ENCODE assay signal across 19 cellular contexts in the genomic region with DNA sequence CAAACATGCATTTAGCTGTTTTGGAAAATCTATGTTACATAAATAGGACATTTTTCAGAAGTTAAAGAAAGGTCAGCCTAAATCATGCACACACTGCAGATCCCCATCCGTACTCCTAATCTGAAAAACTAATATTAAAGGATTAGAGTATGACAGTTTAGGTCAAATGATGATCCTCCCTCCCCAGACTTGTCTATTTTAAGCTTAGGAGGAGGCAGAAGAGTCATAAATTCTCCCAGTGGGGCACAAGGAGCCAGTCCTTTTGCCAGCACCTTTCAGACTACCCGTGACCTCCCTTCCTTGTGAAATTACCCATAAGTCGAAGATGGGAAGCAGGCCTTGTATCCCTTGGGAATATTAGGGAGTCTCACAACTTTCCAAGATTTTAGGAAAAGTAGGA.
DNase-seq lines count a peak whose midpoint lies in the region; ATAC-seq and TF ChIP-seq lines count a peak whose summit lies in the region.
"Had no signal": no experiment of that assay in that cellular context is flagged by ENCODE, and none has a peak within 500 bp of the region (broad histone marks: within the 10 kb centered on the region; RNA-seq: fewer than 3 reads in every experiment).

No MANE protein-coding gene starts in this region.

- H3K9me3 ChIP-seq in subcutaneous abdominal adipose tissue (ENCODE audit: control insufficient read depth in 5 of 5, low read length in 5 of 5) (no peaks in the 10 kb centered on the region), endodermal cell (ENCODE audit: control insufficient read depth, low read length) (no peaks in the 10 kb centered on the region)
- H3K9me3 ChIP-seq: testis had no signal

- ATAC-seq in activated T-cell treated with anti-CD3 and anti-CD28 coated beads, Interleukin-2, amount 50 U/mL, for 72 hours (replicated peaks in 1 of 2), result no peak
- ATAC-seq in T-cell (replicated peaks in 1 of 4) (no peak), GM18909 (IDR thresholded peaks at IDR 0.05; ENCODE audit: poor library complexity, unreplicated experiment) (no peak)
- ATAC-seq: GM12878 had no signal

- DNase-seq in activated T-cell treated with anti-CD3 and anti-CD28 coated beads, Interleukin-2, amount 50 U/mL, for 72 hours, result no peak
- no peak for DNase-seq in activated T-cell treated with anti-CD3 and anti-CD28 coated beads for 4 hours
- no peak for DNase-seq in T-cell
- no peak for DNase-seq in immature natural killer cell
- DNase-seq in DMS79 (lab: John Stamatoyannopoulos, UW), result no peak
- no peak for DNase-seq in endodermal cell
- DNase-seq: ACHN; activated naive CD8-positive, alpha-beta T cell treated with anti-CD3 and anti-CD28 coated beads, Interleukin-2, amount 10 ng/mL, durations not matched to agents 7 days and 5 days; central memory CD4-positive, alpha-beta T cell; COR-L47; effector CD8-positive, alpha-beta T cell; H7; NCI-H1930; NCI-H510A treated with DMSO at 0.1 percent for 48 hours; testis had no signal

- 94 to 100% methylated on average over 1 to 2 of the region's 3 CpGs for WGBS in endodermal cell (ENCODE audit: insufficient coverage in 1 of 2, insufficient read length in 1 of 2), 2 experiments

- peaks cover 19 to 36% of the 10 kb centered on the region in 2 donors for H3K36me3 Mint-ChIP-seq in activated T-cell treated with anti-CD3 and anti-CD28 coated beads, Interleukin-2, amount 50 U/mL, for 72 hours (ENCODE audit: insufficient read depth in 2 of 2)
- H3K36me3 Mint-ChIP-seq in T-cell (peaks cover 75% of the 10 kb centered on the region), immature natural killer cell (peaks cover 0 to 45% (median 20%) of the 10 kb centered on the region in 3 donors), endodermal cell (ENCODE audit: low read depth) (peaks cover 42% of the 10 kb centered on the region)

- no peaks in the 10 kb centered on the region for H3K27me3 Mint-ChIP-seq in activated T-cell treated with anti-CD3 and anti-CD28 coated beads, Interleukin-2, amount 50 U/mL, for 72 hours (ENCODE audit: low read depth)
- H3K27me3 Mint-ChIP-seq in T-cell (no peaks in the 10 kb centered on the region), immature natural killer cell (ENCODE audit: low read depth in 3 of 3) (peaks cover 0 to 1% (median 0%) of the 10 kb centered on the region in 3 donors), endodermal cell (ENCODE audit: insufficient read depth) (no peaks in the 10 kb centered on the region)
- H3K27me3 Mint-ChIP-seq: activated naive CD8-positive, alpha-beta T cell treated with anti-CD3 and anti-CD28 coated beads, Interleukin-2, amount 10 ng/mL, durations not matched to agents 7 days and 5 days had no signal

- peak overlapping the region; percentile 21 to 70 for H3K4me3 Mint-ChIP-seq in activated T-cell treated with anti-CD3 and anti-CD28 coated beads, Interleukin-2, amount 50 U/mL, for 72 hours
- peak overlapping the region in 1 of 3 donors; percentile 50 for H3K4me3 Mint-ChIP-seq in T-cell
- no peak overlapping the region for H3K4me3 Mint-ChIP-seq in immature natural killer cell
- H3K4me3 Mint-ChIP-seq in endodermal cell, result no peak overlapping the region

- H3K27ac ChIP-seq in subcutaneous abdominal adipose tissue (ENCODE audit: low read depth, low read length) (peak overlapping the region; percentile 87), endodermal cell (ENCODE audit: low read depth, low read length) (no peak overlapping the region)
- H3K27ac ChIP-seq: SK-N-MC had no signal

- TF ChIP-seq CTCF in endodermal cell (conservative IDR thresholded peaks at IDR 0.05), result no peak

- CTCF ChIA-PET in T-cell (lab: Charles Lee), result no interaction called here

- H3K9ac ChIP-seq in subcutaneous abdominal adipose tissue (ENCODE audit: low read length in 5 of 5), result peak overlapping the region in 1 of 5 donors; percentile 17
- H3K9ac ChIP-seq in endodermal cell (ENCODE audit: extremely low read depth, low read length, poor library complexity, severe bottlenecking), result no peak overlapping the region

- peak overlapping the region; percentile 54 for H3K27ac Mint-ChIP-seq in activated T-cell treated with anti-CD3 and anti-CD28 coated beads, Interleukin-2, amount 50 U/mL, for 72 hours
- H3K27ac Mint-ChIP-seq in T-cell (peak overlapping the region; percentile 80 to 82), immature natural killer cell (peak overlapping the region in 5 of 6 donors; percentile 10 to 85 (median 57)), endodermal cell (no peak overlapping the region)

- POLR2A ChIA-PET in T-cell (lab: Charles Lee), result interaction anchor here (0.5 to 0.8 kb wide), 4 partner anchors 9 to 133 kb away, joined by 3 to 5 read pairs (median 4); no protein-coding TSS in a partner anchor

- H3K4me1 Mint-ChIP-seq in activated T-cell treated with anti-CD3 and anti-CD28 coated beads, Interleukin-2, amount 50 U/mL, for 72 hours (ENCODE audit: low read depth), result peaks cover 98% of the 10 kb centered on the region
- H3K4me1 Mint-ChIP-seq in T-cell (peaks cover 97 to 99% (median 98%) of the 10 kb centered on the region in 3 donors), immature natural killer cell (peaks cover 83 to 98% of the 10 kb centered on the region in 2 donors), endodermal cell (peaks cover 27% of the 10 kb centered on the region)

- peaks cover 15 to 81% (median 73%) of the 10 kb centered on the region in 5 donors for H3K4me1 ChIP-seq in subcutaneous abdominal adipose tissue (ENCODE audit: control insufficient read depth in 5 of 5, insufficient read depth in 5 of 5, low read length in 5 of 5)
- peaks cover 4% of the 10 kb centered on the region for H3K4me1 ChIP-seq in endodermal cell (ENCODE audit: control insufficient read depth, insufficient read depth, low read length)

- peaks cover 2 to 35% (median 25%) of the 10 kb centered on the region in 5 donors for H3K36me3 ChIP-seq in subcutaneous abdominal adipose tissue (ENCODE audit: control insufficient read depth in 5 of 5, insufficient read depth in 5 of 5, low read length in 5 of 5)
- H3K36me3 ChIP-seq in endodermal cell (ENCODE audit: control insufficient read depth, insufficient read depth, low read length), result peaks cover 48% of the 10 kb centered on the region

- H3K27me3 ChIP-seq in subcutaneous abdominal adipose tissue (ENCODE audit: control insufficient read depth in 5 of 5, insufficient read depth in 4 of 5, low read length in 5 of 5), result no peaks in the 10 kb centered on the region
- H3K27me3 ChIP-seq in endodermal cell (ENCODE audit: control insufficient read depth, insufficient read depth, low read length, poor library complexity, severe bottlenecking), result no peaks in the 10 kb centered on the region
- H3K27me3 ChIP-seq: testis had no signal

- H3K4me3 ChIP-seq in subcutaneous abdominal adipose tissue (ENCODE audit: low read depth in 1 of 5, low read length in 5 of 5), result no peak overlapping the region
- no peak overlapping the region for H3K4me3 ChIP-seq in endodermal cell (ENCODE audit: low read length)
- H3K4me3 ChIP-seq: GM12878, SK-N-MC, testis had no signal

- H3K9me3 Mint-ChIP-seq in activated T-cell treated with anti-CD3 and anti-CD28 coated beads, Interleukin-2, amount 50 U/mL, for 72 hours, result no peaks in the 10 kb centered on the region
- H3K9me3 Mint-ChIP-seq in T-cell (no peaks in the 10 kb centered on the region), immature natural killer cell (no peaks in the 10 kb centered on the region), endodermal cell (no peaks in the 10 kb centered on the region)
- H3K9me3 Mint-ChIP-seq: activated naive CD8-positive, alpha-beta T cell treated with anti-CD3 and anti-CD28 coated beads, Interleukin-2, amount 10 ng/mL, durations not matched to agents 7 days and 5 days had no signal

Comparison
In these comparisons a context has a peak if more than half of its experiments do, and no peak if none do; other contexts are left out.
1. H3K4me3 Mint-ChIP-seq: peak in activated T-cell treated with anti-CD3 and anti-CD28 coated beads, Interleukin-2, amount 50 U/mL, for 72 hours (2 of 2); none in immature natural killer cell (0 of 5) and endodermal cell (single experiment).